13 cellular contexts compared by ENCODE assay signal in the genomic region with DNA sequence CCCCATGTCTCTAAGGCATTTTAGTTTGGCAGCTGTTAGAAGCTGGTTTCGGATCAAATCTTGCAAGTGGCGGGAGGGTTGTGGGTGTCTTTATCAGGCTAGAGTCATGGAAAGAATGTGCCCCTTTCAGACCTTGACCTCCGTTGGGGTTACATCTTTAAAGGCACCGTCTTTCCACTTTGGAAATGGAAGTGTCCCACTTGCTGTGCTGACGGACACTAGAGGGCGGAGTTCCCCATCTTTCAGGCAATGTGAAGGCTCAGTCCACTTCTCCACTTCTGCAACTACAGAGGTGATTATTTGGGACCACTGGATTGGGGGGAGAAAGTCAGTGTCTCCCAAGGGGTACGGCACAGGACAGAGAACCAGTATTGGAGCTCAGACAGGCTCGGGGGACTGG. TPM values are rescaled to one million over a fixed set of nuclear protein-coding genes. Genes with fewer than 3 reads are reported as not detected.
DNase-seq lines count a peak whose midpoint lies in the region; ATAC-seq and TF ChIP-seq lines count a peak whose summit lies in the region.
"Not testable (repeated sequence)": the region's sequence is repeated elsewhere in the genome, so short reads cannot be mapped to it uniquely, and the experiment has no call there.
"Had no signal": no experiment of that assay in that cellular context is flagged by ENCODE, and none has a peak within 500 bp of the region (broad histone marks: within the 10 kb centered on the region; RNA-seq: fewer than 3 reads in every experiment).

No MANE protein-coding gene starts in this region.

- H3K9me2 ChIP-seq in HCT116 (ENCODE audit: insufficient read depth): not testable (repeated sequence)

- not testable (repeated sequence) for H3K27me3 ChIP-seq in Caco-2 (replicated peaks; ENCODE audit: control insufficient read depth, insufficient read depth, low read length); HCT116 (ENCODE audit: insufficient read depth, low read length); body of pancreas; heart left ventricle

- intact Hi-C loops in Caco-2 (cut with micrococcal nuclease; ENCODE audit: unreplicated experiment); HCT116 (cut with micrococcal nuclease); body of pancreas (cut with DNase I); heart left ventricle (cut with DNase I): not testable (repeated sequence)

- CTCF ChIA-PET in Caco-2 (lab: Charles Lee); HCT116 (lab: Charles Lee): not testable (repeated sequence)

- H2AFZ ChIP-seq in HCT116 (ENCODE audit: low read depth, low read length, poor library complexity, severe bottlenecking): not testable (repeated sequence)

- H3K36me3 Mint-ChIP-seq in Caco-2 (ENCODE audit: insufficient read depth, unreplicated experiment); neural crest cell (ENCODE audit: low read depth); type B pancreatic cell: not testable (repeated sequence)

- peak; percentile 32 to 45 for DNase-seq in Caco-2
- DNase-seq in HCT116 (ENCODE audit: low read depth, low spot score); body of pancreas; heart left ventricle; left lobe of liver (ENCODE audit: low spot score); neural crest cell (ENCODE audit: low read depth, low spot score); type B pancreatic cell (ENCODE audit: extremely low spot score, unreplicated experiment): not testable (repeated sequence)

- not testable (repeated sequence) for H3K9me3 Mint-ChIP-seq in Caco-2 (ENCODE audit: unreplicated experiment); neural crest cell; type B pancreatic cell

- not testable (repeated sequence) for H4K20me1 ChIP-seq in HCT116 (ENCODE audit: insufficient read depth)

- TF ChIP-seq RAD21 in HCT116 (IDR thresholded peaks at IDR 0.05; ENCODE audit: low read depth): not testable (repeated sequence)

- not testable (repeated sequence) for H3K27me3 Mint-ChIP-seq in Caco-2 (ENCODE audit: insufficient read depth, unreplicated experiment); neural crest cell (ENCODE audit: low read depth); type B pancreatic cell

- not testable (repeated sequence) for H3K4me2 ChIP-seq in HCT116 (ENCODE audit: low read length)

- not testable (repeated sequence) for H3K36me3 ChIP-seq in Caco-2 (ENCODE audit: control insufficient read depth, insufficient read depth, low read length); HCT116 (ENCODE audit: control insufficient read depth in 1 of 2, insufficient read depth in 2 of 2, low read length in 2 of 2); body of pancreas (replicated peaks in 1 of 2; ENCODE audit: insufficient read depth in 1 of 2, low read depth in 2 of 2); heart left ventricle

- RAD21 ChIA-PET in HCT116 (lab: Charles Lee; ENCODE audit: low non-redundant PET in 1 of 2, low total read pairs in 2 of 2, uncharacterized antibody in 2 of 2, unreplicated experiment in 2 of 2): not testable (repeated sequence)

- not testable (repeated sequence) for H3K27ac Mint-ChIP-seq in Caco-2 (ENCODE audit: unreplicated experiment); neural crest cell (ENCODE audit: unreplicated experiment); type B pancreatic cell

- BruUV-seq in Caco-2 (replicated peaks; lab: Mats Ljungman, UMichigan); HCT116 (replicated peaks; lab: Mats Ljungman, UMichigan): not testable (repeated sequence)

- not testable (repeated sequence) for H3K4me3 ChIP-seq in Caco-2 (ENCODE audit: low read depth, low read length); HCT116 (replicated peaks in 1 of 2; ENCODE audit: low read depth in 1 of 2, low read length in 2 of 2); body of pancreas; heart left ventricle

- not testable (repeated sequence) for TF ChIP-seq POLR2A in HCT116 (IDR thresholded peaks at IDR 0.05; ENCODE audit: borderline replicate concordance, extremely low read depth, insufficient read depth, insufficient read length); body of pancreas (IDR thresholded peaks at IDR 0.05); heart left ventricle (IDR thresholded peaks at IDR 0.05)

- not testable (repeated sequence) for H3K4me1 Mint-ChIP-seq in Caco-2 (ENCODE audit: low read depth, unreplicated experiment); neural crest cell; type B pancreatic cell (ENCODE audit: unreplicated experiment)

- not testable (repeated sequence) for H3K4me1 ChIP-seq in Caco-2; HCT116 (ENCODE audit: control insufficient read depth in 1 of 2, insufficient read depth in 2 of 2, low read length in 2 of 2); body of pancreas; heart left ventricle

- no CpG with 5 or more reads among the region's 8 CpGs for WGBS in body of pancreas, 2 donors
- WGBS in heart left ventricle, 4 donors: 5 to 7% methylated on average over 2 to 4 of the region's 8 CpGs; no CpG with 5 or more reads in 2 of the 4 donors

- TF ChIP-seq CTCF in Caco-2 (IDR thresholded peaks at IDR 0.05; ENCODE audit: insufficient read depth in 1 of 2, low read depth in 1 of 2, low read length in 1 of 2, severe bottlenecking in 1 of 2, unreplicated experiment in 1 of 2); HCT116 (IDR thresholded peaks at IDR 0.05 in 2 of 3, conservative IDR thresholded peaks at IDR 0.05 in 1 of 3; ENCODE audit: borderline replicate concordance in 1 of 3, insufficient read depth in 1 of 3, low read depth in 2 of 3, low read length in 2 of 3); body of pancreas (IDR thresholded peaks at IDR 0.05): not testable (repeated sequence)
- TF ChIP-seq CTCF in heart left ventricle (IDR thresholded peaks at IDR 0.05) (peak in 1 of 12 donors; percentile 11), neural crest cell (conservative IDR thresholded peaks at IDR 0.05) (peak; percentile 34), type B pancreatic cell (conservative IDR thresholded peaks at IDR 0.05) (peak; percentile 44)

- ATAC-seq in HCT116 (peak; percentile 86), SK-N-SH treated with all-trans-retinoic acid at 6 μM for 48 hours (peak; percentile 85), body of pancreas (peak; percentile 68), heart left ventricle (peak in 3 of 4 donors; percentile 56 to 77 (median 57)), left lobe of liver (peak; percentile 83)

- H3K9ac ChIP-seq in HCT116 (ENCODE audit: low read length): not testable (repeated sequence)

- POLR2A ChIA-PET in Caco-2 (lab: Charles Lee); HCT116 (lab: Charles Lee): not testable (repeated sequence)

- not testable (repeated sequence) for H3K79me2 ChIP-seq in HCT116 (ENCODE audit: insufficient read depth, low read length)

- not testable (repeated sequence) for H3K27ac ChIP-seq in HCT116 (ENCODE audit: low read depth, low read length); body of pancreas; heart left ventricle

- H3K9me3 ChIP-seq in Caco-2; HCT116 (ENCODE audit: control insufficient read depth in 1 of 2, insufficient read depth in 1 of 2, low read depth in 1 of 2, low read length in 2 of 2); body of pancreas; heart left ventricle: not testable (repeated sequence)

- H3K4me3 Mint-ChIP-seq in Caco-2 (ENCODE audit: unreplicated experiment); neural crest cell; type B pancreatic cell: not testable (repeated sequence)

RNA-seq across cellular contexts. Expression of a gene that starts 29.9 kb away (rescaled TPM):
- total RNA-seq in Caco-2 (2022) (not detected in 2 replicates), HCT116 (2021; ENCODE audit: unreplicated experiment) (not detected), body of pancreas (not detected), heart left ventricle (not detected), left lobe of liver (not detected), neural crest cell (not detected in 2 replicates), type B pancreatic cell (ENCODE audit: low replicate concordance) (not detected in 2 replicates)
- 0.12 TPM in 1 of 2 replicates, not detected in the other for polyA plus RNA-seq in HCT116 (2012)
- polyA plus RNA-seq in heart left ventricle: not detected
- total RNA-seq: CD4-positive, alpha-beta memory T cell; M059J; OCI-LY7; SK-MEL-5 had no signal
- polyA plus RNA-seq: BJ; CD4-positive, alpha-beta memory T cell had no signal

RNA-seq across cellular contexts. Expression of a gene that starts 31.6 kb away (rescaled TPM):
- total RNA-seq in Caco-2 (2022) (58.6 and 64.8 TPM in 2 replicates), HCT116 (2021; ENCODE audit: unreplicated experiment) (26.1 TPM), body of pancreas (10 to 100 TPM; 34.2 to 40.9 TPM), heart left ventricle (10 to 100 TPM in 3 of 9 donors, 1 to 10 TPM in 6; 2.8 to 21.5 (median 7.9) TPM), left lobe of liver (11.0 TPM), neural crest cell (17.6 and 37.5 TPM in 2 replicates), type B pancreatic cell (ENCODE audit: low replicate concordance) (13.9 and 21.2 TPM in 2 replicates)
- polyA plus RNA-seq in HCT116 (2012): 159 and 201 TPM in 2 replicates
- 10 to 100 TPM; 29.7 to 62.6 TPM for polyA plus RNA-seq in heart left ventricle
